ENCODE assay signal across 7 cellular contexts in the genomic region with DNA sequence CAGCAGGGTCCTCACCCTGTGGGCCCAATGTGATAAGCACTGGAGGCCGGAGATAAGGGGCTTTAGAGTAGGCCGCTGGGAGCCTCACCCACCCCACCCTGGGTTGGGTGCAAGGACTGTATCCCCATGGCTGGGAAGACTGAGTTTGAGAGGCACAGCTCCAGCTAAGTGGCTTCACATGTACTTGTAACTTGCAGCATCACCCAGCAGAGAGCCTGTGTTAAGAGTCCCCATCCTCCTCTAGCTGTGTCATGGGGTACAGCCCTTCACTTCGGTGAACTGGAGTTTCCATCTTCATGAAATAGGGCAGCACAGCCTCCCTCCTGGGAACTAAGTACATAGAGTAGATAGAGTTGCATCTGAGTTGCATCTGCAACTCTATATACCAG. TPM values are rescaled to one million over a fixed set of nuclear protein-coding genes. Genes with fewer than 3 reads are reported as not detected.
DNase-seq lines count a peak whose midpoint lies in the region; ATAC-seq and TF ChIP-seq lines count a peak whose summit lies in the region.
"Had no signal": no experiment of that assay in that cellular context is flagged by ENCODE, and none has a peak within 500 bp of the region (broad histone marks: within the 10 kb centered on the region; RNA-seq: fewer than 3 reads in every experiment).

No MANE protein-coding gene starts in this region.

- TF ChIP-seq POLR2A in heart left ventricle (IDR thresholded peaks at IDR 0.05) (no peak), upper lobe of left lung (IDR thresholded peaks at IDR 0.05) (no peak)

- DNase-seq in heart left ventricle (no peak), left cardiac atrium (no peak), fibroblast of pulmonary artery (ENCODE audit: low read depth) (no peak), upper lobe of left lung (no peak), MV-4-11 (lab: John Stamatoyannopoulos, UW) (no peak)
- DNase-seq: stimulated activated naive B cell treated with anti-CD40 and anti-IgM and Interleukin-4, amounts not matched to agents 10 μg/mL and 1 μg/mL and 100 μg/mL, for 72 hours had no signal

- H3K4me1 ChIP-seq in heart left ventricle (peaks cover 3 to 44% (median 21%) of the 10 kb centered on the region in 12 donors), upper lobe of left lung (peaks cover 28 to 37% (median 32%) of the 10 kb centered on the region in 4 donors)

- TF ChIP-seq CTCF in heart left ventricle (IDR thresholded peaks at IDR 0.05), result no peak
- no peak for TF ChIP-seq CTCF in fibroblast of pulmonary artery (IDR thresholded peaks at IDR 0.05; ENCODE audit: low read length, missing control alignments)
- TF ChIP-seq CTCF in upper lobe of left lung (IDR thresholded peaks at IDR 0.05), result no peak

- no peaks in the 10 kb centered on the region for H3K9me3 ChIP-seq in heart left ventricle
- H3K9me3 ChIP-seq in upper lobe of left lung, result no peaks in the 10 kb centered on the region

- intact Hi-C loops in heart left ventricle (cut with DNase I), result loop anchor here in 3 of 10 donors (5.0 kb wide), 2 partner anchors 33 to 78 kb away; partner anchors contain the start of gene TNPO2 (in 2 of the 3)
- intact Hi-C loops in left cardiac atrium (cut with DNase I), result loop anchor here (5.0 kb wide), 1 partner anchor 33 kb away; no protein-coding TSS in a partner anchor

- H3K27me3 ChIP-seq in heart left ventricle (peaks cover 0 to 6% (median 0%) of the 10 kb centered on the region in 9 donors), upper lobe of left lung (no peaks in the 10 kb centered on the region)

- H3K27ac ChIP-seq in heart left ventricle (peak overlapping the region in 6 of 12 donors; percentile 86 to 97 (median 90)), upper lobe of left lung (no peak overlapping the region)

- no peak for ATAC-seq in heart left ventricle
- no peak for ATAC-seq in left cardiac atrium
- ATAC-seq in upper lobe of left lung (ENCODE audit: low FRiP score in 2 of 2), result no peak
- no peak for ATAC-seq in HG03045 (IDR thresholded peaks at IDR 0.05; ENCODE audit: unreplicated experiment)
- ATAC-seq: stimulated activated naive B cell treated with anti-CD40 and anti-IgM and Interleukin-4, amounts not matched to agents 10 μg/mL and 1 μg/mL and 100 μg/mL, for 72 hours had no signal

- no peak for TF ChIP-seq EP300 in upper lobe of left lung (IDR thresholded peaks at IDR 0.05)

- 55 to 64% (median 61%) methylated on average over 3 of the region's 3 CpGs for WGBS in heart left ventricle, 4 donors
- 80 to 87% methylated on average over 3 of the region's 3 CpGs for WGBS in upper lobe of left lung, 2 donors

- H3K36me3 ChIP-seq in heart left ventricle, result peaks cover 0 to 40% (median 18%) of the 10 kb centered on the region in 9 donors
- H3K36me3 ChIP-seq in upper lobe of left lung, result peaks cover 0 to 20% (median 11%) of the 10 kb centered on the region in 4 donors

- H3K4me3 ChIP-seq in heart left ventricle, result peak overlapping the region in 9 of 12 donors; percentile 69 to 98 (median 94)
- peak overlapping the region; percentile 86 for H3K4me3 ChIP-seq in fibroblast of pulmonary artery (replicated peaks; ENCODE audit: low read depth, low read length)
- H3K4me3 ChIP-seq in upper lobe of left lung, result peak overlapping the region in 3 of 4 donors; percentile 67 to 81 (median 71)

RNA-seq across cellular contexts. Expression of gene PRDX2, which starts 1.3 kb away (rescaled TPM):
- 1,000 to 10,000 TPM in 2 of 9 donors, 100 to 1,000 TPM in 7; 435 to 1,432 (median 684) TPM for total RNA-seq in heart left ventricle
- 100 to 1,000 TPM; 544 to 645 TPM for polyA plus RNA-seq in heart left ventricle
- 100 to 1,000 TPM; 525 to 629 TPM for total RNA-seq in left cardiac atrium
- total RNA-seq in upper lobe of left lung, result 100 to 1,000 TPM in 4 of 6 donors, 10 to 100 TPM in 2; 57.6 to 173 (median 123) TPM

RNA-seq across cellular contexts. Expression of gene THSD8, which starts 1.5 kb away (rescaled TPM):
- 1 to 10 TPM in 7 of 9 donors, not detected in 2; 1.2 to 6.8 (median 2.2) TPM for total RNA-seq in heart left ventricle
- polyA plus RNA-seq in heart left ventricle, result 1 to 10 TPM in 1 of 2 donors, under 1 TPM in 1; 0.35 to 3.2 TPM
- 1 to 10 TPM; 1.8 to 3.2 TPM for total RNA-seq in left cardiac atrium
- 1 to 10 TPM in 2 of 6 donors, not detected in 4; 4.6 to 6.0 TPM for total RNA-seq in upper lobe of left lung

RNA-seq across cellular contexts. Expression of gene RNASEH2A, which starts 6.0 kb away (rescaled TPM):
- total RNA-seq in heart left ventricle (1 to 10 TPM in 8 of 9 donors, under 1 TPM in 1; 0.63 to 7.6 (median 4.0) TPM), left cardiac atrium (1 to 10 TPM; 5.6 to 8.1 TPM), upper lobe of left lung (1 to 10 TPM; 4.2 to 7.6 (median 5.6) TPM)
- 1 to 10 TPM; 1.3 to 8.6 TPM for polyA plus RNA-seq in heart left ventricle

RNA-seq across cellular contexts. Expression of gene JUNB, which starts 9.1 kb away (rescaled TPM):
- total RNA-seq in heart left ventricle (100 to 1,000 TPM in 4 of 9 donors, 10 to 100 TPM in 5; 19.6 to 205 (median 67.6) TPM), left cardiac atrium (100 to 1,000 TPM in 1 of 2 donors, 10 to 100 TPM in 1; 46.6 to 216 TPM), upper lobe of left lung (100 to 1,000 TPM; 127 to 422 (median 354) TPM)
- polyA plus RNA-seq in heart left ventricle, result 10 to 100 TPM; 29.6 to 52.9 TPM

RNA-seq across cellular contexts. Expression of gene HOOK2, which starts 25.0 kb away (rescaled TPM):
- 10 to 100 TPM; 45.5 to 90.1 (median 62.6) TPM for total RNA-seq in heart left ventricle
- polyA plus RNA-seq in heart left ventricle, result 10 to 100 TPM; 29.9 to 83.5 TPM
- total RNA-seq in left cardiac atrium, result 10 to 100 TPM; 16.8 to 28.8 TPM
- total RNA-seq in upper lobe of left lung, result 100 to 1,000 TPM in 2 of 6 donors, 10 to 100 TPM in 4; 48.9 to 367 (median 79.6) TPM
